Comparison of ENCODE assay signal across 1 cellular context in genomic region chr1:24744911-24745710, GRCh38.
A peak's percentile ranks its signal among the peaks of the same experiment; 100 is the strongest.
TF ChIP-seq lines count a peak whose summit lies in the region.

Gene CLIC4 (plus strand): TSS chr1:24745447. CDS start chr1:24745554, 107 bp downstream.

TF ChIP-seq in HepG2, 621 proteins besides CTCF, POLR2A, EP300 and RAD21 (continued from another document and continues in another):
- TF ChIP-seq, protein P1, sequence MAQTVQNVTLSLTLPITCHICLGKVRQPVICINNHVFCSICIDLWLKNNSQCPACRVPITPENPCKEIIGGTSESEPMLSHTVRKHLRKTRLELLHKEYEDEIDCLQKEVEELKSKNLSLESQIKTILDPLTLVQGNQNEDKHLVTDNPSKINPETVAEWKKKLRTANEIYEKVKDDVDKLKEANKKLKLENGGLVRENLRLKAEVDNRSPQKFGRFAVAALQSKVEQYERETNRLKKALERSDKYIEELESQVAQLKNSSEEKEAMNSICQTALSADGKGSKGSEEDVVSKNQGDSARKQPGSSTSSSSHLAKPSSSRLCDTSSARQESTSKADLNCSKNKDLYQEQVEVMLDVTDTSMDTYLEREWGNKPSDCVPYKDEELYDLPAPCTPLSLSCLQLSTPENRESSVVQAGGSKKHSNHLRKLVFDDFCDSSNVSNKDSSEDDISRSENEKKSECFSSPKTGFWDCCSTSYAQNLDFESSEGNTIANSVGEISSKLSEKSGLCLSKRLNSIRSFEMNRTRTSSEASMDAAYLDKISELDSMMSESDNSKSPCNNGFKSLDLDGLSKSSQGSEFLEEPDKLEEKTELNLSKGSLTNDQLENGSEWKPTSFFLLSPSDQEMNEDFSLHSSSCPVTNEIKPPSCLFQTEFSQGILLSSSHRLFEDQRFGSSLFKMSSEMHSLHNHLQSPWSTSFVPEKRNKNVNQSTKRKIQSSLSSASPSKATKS (CRISPR knock-in tag; IDR thresholded peaks at IDR 0.05) = peak; percentile 84; the same call in 1 of the 2 replicates
- peak; percentile 79 for TF ChIP-seq ZNF770 (CRISPR knock-in tag; IDR thresholded peaks at IDR 0.05)
- no peak for TF ChIP-seq ZNF335 (CRISPR knock-in tag; IDR thresholded peaks at IDR 0.05)
- TF ChIP-seq ZZZ3 (CRISPR knock-in tag; IDR thresholded peaks at IDR 0.05; ENCODE audit: borderline replicate concordance) = no peak
- TF ChIP-seq TP53 (CRISPR knock-in tag; conservative IDR thresholded peaks at IDR 0.05) = peak; percentile 3; the same call in 1 of the 2 replicates
- peak; percentile 63 for TF ChIP-seq MIXL1 (CRISPR knock-in tag; IDR thresholded peaks at IDR 0.05)
- TF ChIP-seq ZBTB7B (CRISPR knock-in tag; IDR thresholded peaks at IDR 0.05) = 0 out of 2 replicates have a peak, but pooled peaks have one; percentile 44
- 0 out of 2 replicates have a peak, but pooled peaks have one; percentile 28 for TF ChIP-seq ZNF431 (CRISPR knock-in tag; IDR thresholded peaks at IDR 0.05; ENCODE audit: borderline replicate concordance, low read depth)
- no peak for TF ChIP-seq HNRNPL (IDR thresholded peaks at IDR 0.05; ENCODE audit: low read depth, low read length)
- peak; percentile 81 for TF ChIP-seq ZNF446 (CRISPR knock-in tag; IDR thresholded peaks at IDR 0.05)
- TF ChIP-seq HCFC1 (IDR thresholded peaks at IDR 0.05; ENCODE audit: low read depth, low read length) = no peak
- no peak for TF ChIP-seq NR3C1 (CRISPR knock-in tag; IDR thresholded peaks at IDR 0.05)
- TF ChIP-seq ZNF230 (CRISPR knock-in tag; IDR thresholded peaks at IDR 0.05) = peak; percentile 21; the same call in 1 of the 2 replicates
- TF ChIP-seq YEATS4 (CRISPR knock-in tag; IDR thresholded peaks at IDR 0.05; ENCODE audit: borderline replicate concordance) = peak; percentile 33
- no peak for TF ChIP-seq ZNF790 (CRISPR knock-in tag; IDR thresholded peaks at IDR 0.05; ENCODE audit: borderline replicate concordance)
- no peak for TF ChIP-seq MLLT10 (CRISPR knock-in tag; IDR thresholded peaks at IDR 0.05)
- 0 out of 2 replicates have a peak, but pooled peaks have one; percentile 48 for TF ChIP-seq ZNF253 (CRISPR knock-in tag; IDR thresholded peaks at IDR 0.05; ENCODE audit: borderline replicate concordance)
- TF ChIP-seq TCF12 (IDR thresholded peaks at IDR 0.05) = no peak
- peak; percentile 72; the same call in 1 of the 2 replicates for TF ChIP-seq TCF12 (CRISPR knock-in tag; IDR thresholded peaks at IDR 0.05)
- TF ChIP-seq NCOA1 (CRISPR knock-in tag; IDR thresholded peaks at IDR 0.05) = no peak; the same call in 1 of the 2 replicates
- TF ChIP-seq, protein P2, sequence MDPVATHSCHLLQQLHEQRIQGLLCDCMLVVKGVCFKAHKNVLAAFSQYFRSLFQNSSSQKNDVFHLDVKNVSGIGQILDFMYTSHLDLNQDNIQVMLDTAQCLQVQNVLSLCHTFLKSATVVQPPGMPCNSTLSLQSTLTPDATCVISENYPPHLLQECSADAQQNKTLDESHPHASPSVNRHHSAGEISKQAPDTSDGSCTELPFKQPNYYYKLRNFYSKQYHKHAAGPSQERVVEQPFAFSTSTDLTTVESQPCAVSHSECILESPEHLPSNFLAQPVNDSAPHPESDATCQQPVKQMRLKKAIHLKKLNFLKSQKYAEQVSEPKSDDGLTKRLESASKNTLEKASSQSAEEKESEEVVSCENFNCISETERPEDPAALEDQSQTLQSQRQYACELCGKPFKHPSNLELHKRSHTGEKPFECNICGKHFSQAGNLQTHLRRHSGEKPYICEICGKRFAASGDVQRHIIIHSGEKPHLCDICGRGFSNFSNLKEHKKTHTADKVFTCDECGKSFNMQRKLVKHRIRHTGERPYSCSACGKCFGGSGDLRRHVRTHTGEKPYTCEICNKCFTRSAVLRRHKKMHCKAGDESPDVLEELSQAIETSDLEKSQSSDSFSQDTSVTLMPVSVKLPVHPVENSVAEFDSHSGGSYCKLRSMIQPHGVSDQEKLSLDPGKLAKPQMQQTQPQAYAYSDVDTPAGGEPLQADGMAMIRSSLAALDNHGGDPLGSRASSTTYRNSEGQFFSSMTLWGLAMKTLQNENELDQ (CRISPR knock-in tag; IDR thresholded peaks at IDR 0.05; ENCODE audit: borderline replicate concordance) = 0 out of 2 replicates have a peak, but pooled peaks have one; percentile 21
- peak; percentile 52; the same call in 1 of the 2 replicates for TF ChIP-seq ZNF800 (CRISPR knock-in tag; IDR thresholded peaks at IDR 0.05)
- TF ChIP-seq, protein P3, sequence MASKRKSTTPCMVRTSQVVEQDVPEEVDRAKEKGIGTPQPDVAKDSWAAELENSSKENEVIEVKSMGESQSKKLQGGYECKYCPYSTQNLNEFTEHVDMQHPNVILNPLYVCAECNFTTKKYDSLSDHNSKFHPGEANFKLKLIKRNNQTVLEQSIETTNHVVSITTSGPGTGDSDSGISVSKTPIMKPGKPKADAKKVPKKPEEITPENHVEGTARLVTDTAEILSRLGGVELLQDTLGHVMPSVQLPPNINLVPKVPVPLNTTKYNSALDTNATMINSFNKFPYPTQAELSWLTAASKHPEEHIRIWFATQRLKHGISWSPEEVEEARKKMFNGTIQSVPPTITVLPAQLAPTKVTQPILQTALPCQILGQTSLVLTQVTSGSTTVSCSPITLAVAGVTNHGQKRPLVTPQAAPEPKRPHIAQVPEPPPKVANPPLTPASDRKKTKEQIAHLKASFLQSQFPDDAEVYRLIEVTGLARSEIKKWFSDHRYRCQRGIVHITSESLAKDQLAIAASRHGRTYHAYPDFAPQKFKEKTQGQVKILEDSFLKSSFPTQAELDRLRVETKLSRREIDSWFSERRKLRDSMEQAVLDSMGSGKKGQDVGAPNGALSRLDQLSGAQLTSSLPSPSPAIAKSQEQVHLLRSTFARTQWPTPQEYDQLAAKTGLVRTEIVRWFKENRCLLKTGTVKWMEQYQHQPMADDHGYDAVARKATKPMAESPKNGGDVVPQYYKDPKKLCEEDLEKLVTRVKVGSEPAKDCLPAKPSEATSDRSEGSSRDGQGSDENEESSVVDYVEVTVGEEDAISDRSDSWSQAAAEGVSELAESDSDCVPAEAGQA (IDR thresholded peaks at IDR 0.05; ENCODE audit: low read depth) = no peak
- TF ChIP-seq, protein P3 (CRISPR knock-in tag; IDR thresholded peaks at IDR 0.05; ENCODE audit: borderline replicate concordance) = no peak
- TF ChIP-seq AGO2 (optimal IDR thresholded peaks at IDR 0.05; ENCODE audit: low read depth, low read length) = peak; percentile 50
- TF ChIP-seq SP5 (CRISPR knock-in tag; IDR thresholded peaks at IDR 0.05; ENCODE audit: borderline replicate concordance, low read depth) = peak; percentile 64; the same call in 1 of the 2 replicates
- peak; percentile 53; the same call in 1 of the 2 replicates for TF ChIP-seq KAT8 (CRISPR knock-in tag; IDR thresholded peaks at IDR 0.05)
- TF ChIP-seq KLF15 (CRISPR knock-in tag; IDR thresholded peaks at IDR 0.05; ENCODE audit: borderline replicate concordance) = no peak
- TF ChIP-seq POGZ (CRISPR knock-in tag; IDR thresholded peaks at IDR 0.05) = peak; percentile 87
- TF ChIP-seq ZNF24 (IDR thresholded peaks at IDR 0.05) = no peak
- no peak for TF ChIP-seq ZSCAN29 (CRISPR knock-in tag; conservative IDR thresholded peaks at IDR 0.05)
- no peak; the same call in 1 of the 2 replicates for TF ChIP-seq ZNF275 (CRISPR knock-in tag; IDR thresholded peaks at IDR 0.05; ENCODE audit: borderline replicate concordance)
- TF ChIP-seq ZNF720 (CRISPR knock-in tag; IDR thresholded peaks at IDR 0.05) = no peak
- no peak for TF ChIP-seq ZBTB42 (CRISPR knock-in tag; IDR thresholded peaks at IDR 0.05)
- peak; percentile 89 for TF ChIP-seq HDAC1 (CRISPR knock-in tag; IDR thresholded peaks at IDR 0.05)
- peak; percentile 59 for TF ChIP-seq STAG1 (CRISPR knock-in tag; IDR thresholded peaks at IDR 0.05)
- peak; percentile 9 for TF ChIP-seq HOXA3 (CRISPR knock-in tag; IDR thresholded peaks at IDR 0.05)
- TF ChIP-seq ZNF276 (CRISPR knock-in tag; IDR thresholded peaks at IDR 0.05; ENCODE audit: low read depth) = 0 out of 2 replicates have a peak, but pooled peaks have one; percentile 24
- TF ChIP-seq REPIN1 (CRISPR knock-in tag; IDR thresholded peaks at IDR 0.05; ENCODE audit: borderline replicate concordance, low read depth) = peak; percentile 39; the same call in 1 of the 2 replicates
- TF ChIP-seq, protein P4, sequence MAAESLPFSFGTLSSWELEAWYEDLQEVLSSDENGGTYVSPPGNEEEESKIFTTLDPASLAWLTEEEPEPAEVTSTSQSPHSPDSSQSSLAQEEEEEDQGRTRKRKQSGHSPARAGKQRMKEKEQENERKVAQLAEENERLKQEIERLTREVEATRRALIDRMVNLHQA (CRISPR knock-in tag; IDR thresholded peaks at IDR 0.05) = no peak
- peak; percentile 82; the same call in 1 of the 2 replicates for TF ChIP-seq SPEN (CRISPR knock-in tag; IDR thresholded peaks at IDR 0.05; ENCODE audit: low read depth)
- 0 out of 2 replicates have a peak, but pooled peaks have one; percentile 18 for TF ChIP-seq ZSCAN20 (CRISPR knock-in tag; IDR thresholded peaks at IDR 0.05; ENCODE audit: borderline replicate concordance)
- TF ChIP-seq PBX2 (CRISPR knock-in tag; IDR thresholded peaks at IDR 0.05) = no peak
- no peak for TF ChIP-seq ZNF879 (CRISPR knock-in tag; IDR thresholded peaks at IDR 0.05)
